Comparison of ENCODE assay signal across 22 cellular contexts in genomic region chr7:76016191-76016947, GRCh38.
"Had no signal": no experiment of that assay in that cellular context is flagged by ENCODE, and none has a peak within 500 bp of the region (broad histone marks: within the 10 kb centered on the region; RNA-seq: fewer than 3 reads in every experiment).

No MANE protein-coding gene starts in this region.

- DNase-seq: activated CD4-positive, alpha-beta T cell treated with anti-CD3 and anti-CD28 coated beads, Interleukin-2, amount 10 ng/mL, durations not matched to agents 7 days and 5 days; activated CD8-positive, alpha-beta T cell treated with anti-CD3 and anti-CD28 coated beads, Interleukin-2, amount 10 ng/mL, durations not matched to agents 7 days and 5 days; activated naive CD4-positive, alpha-beta T cell treated with anti-CD3 and anti-CD28 coated beads for 36 hours; activated T-cell treated with anti-CD3 and anti-CD28 coated beads, Interleukin-2, amount 50 U/mL, for 24 hours; anterior cingulate cortex; dermis blood vessel endothelial cell; effector memory CD8-positive, alpha-beta T cell; gastrocnemius medialis; head of caudate nucleus; mesendoderm; naive thymus-derived CD8-positive, alpha-beta T cell; stimulated activated CD4-positive, alpha-beta T cell treated with anti-CD3 and anti-CD28 coated beads, Interleukin-4, amount 100 ng/mL, for 4 hours; T-cell; T1000; upper lobe of right lung had no signal

- H3K4me1 ChIP-seq: parathyroid adenoma had no signal

- H3K36me3 ChIP-seq: thoracic aorta had no signal

- H3K9me3 ChIP-seq: gastrocnemius medialis, thoracic aorta, upper lobe of right lung had no signal

- H3K9ac ChIP-seq: parathyroid adenoma had no signal

- H2AFZ ChIP-seq: parathyroid adenoma had no signal

- H3K27me3 ChIP-seq: gastrocnemius medialis, upper lobe of right lung had no signal

- H3K27ac ChIP-seq: gastrocnemius medialis, parathyroid adenoma, SK-N-MC, thoracic aorta, upper lobe of right lung had no signal

- ATAC-seq: activated CD4-positive, CD25-positive, alpha-beta regulatory T cell treated with anti-CD3 and anti-CD28 coated beads, Interleukin-2, amount 50 U/mL, for 24 hours; activated CD8-positive, alpha-beta T cell treated with anti-CD3 and anti-CD28 coated beads, Interleukin-2, amount 10 ng/mL, durations not matched to agents 7 days and 5 days; effector memory CD8-positive, alpha-beta T cell; gastrocnemius medialis; naive thymus-derived CD8-positive, alpha-beta T cell; sciatic nerve; stimulated activated memory B cell treated with anti-CD40 and anti-IgM and Interleukin-4, amounts not matched to agents 10 μg/mL and 1 μg/mL and 100 μg/mL, for 72 hours; T-cell; upper lobe of right lung had no signal

- H3K79me2 ChIP-seq: parathyroid adenoma had no signal

- H3K4me3 ChIP-seq: gastrocnemius medialis, SK-N-MC, thoracic aorta, upper lobe of right lung had no signal

- FAIRE-seq: bronchial epithelial cell had no signal
